ENCODE assay signal across 1 cellular context in genomic region chr17:47789611-47790520, GRCh38.
TF ChIP-seq lines count a peak whose summit lies in the region.

No MANE protein-coding gene starts in this region.

TF ChIP-seq in HCT116, 20 proteins besides CTCF, POLR2A, EP300 and RAD21:
- TF ChIP-seq MAX (IDR thresholded peaks at IDR 0.05) (peak; percentile 45; the same call in 1 of the 2 replicates), ATF3 (IDR thresholded peaks at IDR 0.05) (no peak)
TF ChIP-seq in HCT116: peak in this region for 1.
